In the genomic region with DNA sequence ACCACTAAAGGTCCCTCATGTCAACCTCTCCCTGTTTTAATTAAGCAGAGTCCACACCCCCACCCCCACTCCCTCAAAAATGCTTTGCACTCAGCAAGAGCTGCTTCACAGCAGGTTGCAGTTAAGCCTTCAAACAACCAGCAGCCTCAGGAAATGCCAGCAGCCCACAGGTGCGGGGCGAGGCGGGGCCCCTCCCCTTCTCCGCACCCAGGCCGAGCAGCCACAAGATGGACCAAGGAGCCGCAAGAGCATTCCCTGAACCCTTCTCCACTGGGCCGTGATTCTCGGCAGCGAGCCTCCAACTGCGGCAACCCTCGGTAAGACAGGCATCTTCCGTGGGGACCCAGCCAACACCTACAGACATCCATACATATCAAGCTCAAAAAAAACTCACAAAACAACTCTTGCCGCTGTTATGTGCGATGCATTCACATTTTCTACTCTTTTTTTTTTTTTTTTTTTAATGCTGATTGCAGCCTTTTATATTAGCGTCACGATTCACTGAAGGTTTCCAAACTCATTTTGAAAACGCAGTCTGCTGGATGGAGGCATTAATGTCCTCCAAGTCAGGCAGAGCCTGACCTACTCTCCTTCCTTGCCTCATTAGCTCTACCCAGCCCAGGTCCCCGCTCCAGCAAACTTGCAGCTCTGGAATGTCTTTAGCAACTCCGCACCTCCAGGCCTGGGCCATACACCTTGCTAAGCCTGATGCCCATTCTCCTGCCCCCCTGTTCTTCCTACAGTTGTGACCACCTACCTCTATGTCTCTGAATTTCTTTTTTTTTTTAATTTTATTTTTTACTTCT, we compare ENCODE assay signal across 8 cellular contexts.
A peak's percentile ranks its signal among the peaks of the same experiment; 100 is the strongest.
DNase-seq lines count a peak whose midpoint lies in the region; ATAC-seq and TF ChIP-seq lines count a peak whose summit lies in the region.

No MANE protein-coding gene starts in this region.

- H3K36me3 Mint-ChIP-seq in activated naive CD4-positive, alpha-beta T cell treated with anti-CD3 and anti-CD28 coated beads, Interleukin-2, amount 10 ng/mL, durations not matched to agents 7 days and 5 days: no peaks in the 10 kb centered on the region

- H3K4me3 ChIP-seq in lung: no peak overlapping the region
- no peak overlapping the region for H3K4me3 ChIP-seq in coronary artery

- peaks cover 18% of the 10 kb centered on the region for H3K4me1 Mint-ChIP-seq in activated naive CD4-positive, alpha-beta T cell treated with anti-CD3 and anti-CD28 coated beads, Interleukin-2, amount 10 ng/mL, durations not matched to agents 7 days and 5 days

- ATAC-seq in lung (ENCODE audit: insufficient read depth, low FRiP score) (peak; percentile 60), HG03095 (IDR thresholded peaks at IDR 0.05; ENCODE audit: unreplicated experiment) (no peak)
- no peak for ATAC-seq in activated CD4-positive, CD25-positive, alpha-beta regulatory T cell treated with anti-CD3 and anti-CD28 coated beads, Interleukin-2, amount 50 U/mL, for 24 hours

- TF ChIP-seq CTCF in lung (IDR thresholded peaks at IDR 0.05; ENCODE audit: control extremely low read depth, extremely low read depth) (no peak), coronary artery (IDR thresholded peaks at IDR 0.05) (no peak)

- H3K4me3 Mint-ChIP-seq in activated naive CD4-positive, alpha-beta T cell treated with anti-CD3 and anti-CD28 coated beads, Interleukin-2, amount 10 ng/mL, durations not matched to agents 7 days and 5 days: peak overlapping the region; percentile 24

- DNase-seq in COR-L47 (lab: John Stamatoyannopoulos, UW) (peak; percentile 53), LoVo (ENCODE audit: low spot score) (peak; percentile 75), lung (ENCODE audit: low spot score) (peak; percentile 47), NCI-H2029 treated with DMSO at 0.1 percent for 48 hours (lab: John Stamatoyannopoulos, UW) (no peak), coronary artery (ENCODE audit: low spot score) (no peak)
- peak; percentile 49 for DNase-seq in activated naive CD4-positive, alpha-beta T cell treated with anti-CD3 and anti-CD28 coated beads, Interleukin-2, amount 10 ng/mL, durations not matched to agents 7 days and 5 days

- H3K27me3 Mint-ChIP-seq in activated naive CD4-positive, alpha-beta T cell treated with anti-CD3 and anti-CD28 coated beads, Interleukin-2, amount 10 ng/mL, durations not matched to agents 7 days and 5 days: peaks cover 48% of the 10 kb centered on the region

- H3K27ac ChIP-seq in lung (ENCODE audit: low read depth in 1 of 2, low read length in 1 of 2) (no peak overlapping the region), coronary artery (no peak overlapping the region)

- H3K36me3 ChIP-seq in lung (ENCODE audit: control insufficient read depth in 2 of 2, insufficient read depth in 2 of 2, low read length in 2 of 2): no peaks in the 10 kb centered on the region

- H3K27me3 ChIP-seq in lung (ENCODE audit: control insufficient read depth, insufficient read depth): no peaks in the 10 kb centered on the region

- peaks cover 0 to 3% of the 10 kb centered on the region in 2 donors for H3K4me1 ChIP-seq in lung (ENCODE audit: control insufficient read depth in 2 of 2, insufficient read depth in 2 of 2, low read length in 2 of 2)

- no peaks in the 10 kb centered on the region for H3K9me3 ChIP-seq in lung (ENCODE audit: control insufficient read depth in 2 of 2, insufficient read depth in 1 of 2, low read length in 1 of 2)

- H3K9me3 Mint-ChIP-seq in activated naive CD4-positive, alpha-beta T cell treated with anti-CD3 and anti-CD28 coated beads, Interleukin-2, amount 10 ng/mL, durations not matched to agents 7 days and 5 days: no peaks in the 10 kb centered on the region

- WGBS in lung, 2 donors: 28 to 29% methylated on average over 19 of the region's 19 CpGs

- H3K27ac Mint-ChIP-seq in activated naive CD4-positive, alpha-beta T cell treated with anti-CD3 and anti-CD28 coated beads, Interleukin-2, amount 10 ng/mL, durations not matched to agents 7 days and 5 days: peak overlapping the region; percentile 56

- CTCF ChIA-PET in activated naive CD4-positive, alpha-beta T cell treated with anti-CD3 and anti-CD28 coated beads, Interleukin-2, amount 10 ng/mL, durations not matched to agents 7 days and 5 days (lab: Charles Lee): no interaction called here

Comparison
In these comparisons a context has a peak if more than half of its experiments do, and no peak if none do; other contexts are left out.
1. DNase-seq: peak in COR-L47 (single experiment), LoVo (single experiment), activated naive CD4-positive, alpha-beta T cell treated with anti-CD3 and anti-CD28 coated beads, Interleukin-2, amount 10 ng/mL, durations not matched to agents 7 days and 5 days (single experiment) and lung (single experiment); none in NCI-H2029 treated with DMSO at 0.1 percent for 48 hours (single experiment) and coronary artery (single experiment).